ENCODE assay signal across 14 cellular contexts in the genomic region with DNA sequence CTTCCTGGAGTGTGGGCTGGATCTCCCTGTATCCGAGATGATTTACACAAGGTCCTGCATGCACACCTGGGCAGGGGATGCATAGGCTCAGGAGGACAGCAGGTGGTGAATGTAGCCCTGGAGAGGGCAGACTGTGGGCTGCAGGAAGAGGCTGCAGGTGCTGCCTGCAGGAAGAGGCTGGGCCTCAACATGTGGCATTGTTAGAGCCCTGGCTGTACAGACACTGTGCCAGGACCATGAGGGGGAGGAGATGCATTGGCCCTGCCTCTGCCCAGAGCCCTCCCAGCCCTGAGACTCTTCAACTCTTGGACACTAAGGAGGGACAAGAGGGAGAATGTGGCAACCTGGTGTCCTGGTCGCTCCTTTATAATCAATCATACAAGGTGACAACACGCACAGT.
DNase-seq lines count a peak whose midpoint lies in the region; ATAC-seq and TF ChIP-seq lines count a peak whose summit lies in the region.
"Had no signal": no experiment of that assay in that cellular context is flagged by ENCODE, and none has a peak within 500 bp of the region (broad histone marks: within the 10 kb centered on the region; RNA-seq: fewer than 3 reads in every experiment).

No MANE protein-coding gene starts in this region.

- H3K4me3 Mint-ChIP-seq in CD4-positive, alpha-beta memory T cell = peak overlapping the region in 7 of 8 donors; percentile 40 to 81 (median 59)
- H3K4me3 Mint-ChIP-seq in effector memory CD8-positive, alpha-beta T cell = peak overlapping the region in 1 of 2 donors; percentile 56
- H3K4me3 Mint-ChIP-seq: neural crest cell had no signal

- no peaks in the 10 kb centered on the region for H3K27me3 ChIP-seq in CD4-positive, alpha-beta memory T cell (ENCODE audit: insufficient read depth, low read length)
- H3K27me3 ChIP-seq in dorsolateral prefrontal cortex = no peaks in the 10 kb centered on the region
- H3K27me3 ChIP-seq: BLaER1 treated with 17β-estradiol and CSF1 and Interleukin-3, amounts not matched to agents 10 nM and 100 nM had no signal

- H3K27me3 Mint-ChIP-seq in CD4-positive, alpha-beta memory T cell = no peaks in the 10 kb centered on the region
- peaks cover 0 to 5% of the 10 kb centered on the region in 2 donors for H3K27me3 Mint-ChIP-seq in effector memory CD8-positive, alpha-beta T cell

- H3K36me3 Mint-ChIP-seq in CD4-positive, alpha-beta memory T cell = no peaks in the 10 kb centered on the region
- H3K36me3 Mint-ChIP-seq in effector memory CD8-positive, alpha-beta T cell (ENCODE audit: insufficient read depth) = no peaks in the 10 kb centered on the region

- H3K4me3 ChIP-seq in CD4-positive, alpha-beta memory T cell (ENCODE audit: low read length in 2 of 2) = no peak overlapping the region
- no peak overlapping the region for H3K4me3 ChIP-seq in dorsolateral prefrontal cortex
- H3K4me3 ChIP-seq: BLaER1 treated with 17β-estradiol and CSF1 and Interleukin-3, amounts not matched to agents 10 nM and 100 nM had no signal

- intact Hi-C loops in CD4-positive, alpha-beta memory T cell (cut with micrococcal nuclease) = no loop called here
- intact Hi-C loops in dorsolateral prefrontal cortex (cut with DNase I) = no loop called here

- ATAC-seq in GM18511 (IDR thresholded peaks at IDR 0.05; ENCODE audit: unreplicated experiment) (peak; percentile 8), GM18867 (IDR thresholded peaks at IDR 0.05; ENCODE audit: unreplicated experiment) (no peak), GM18870 (IDR thresholded peaks at IDR 0.05; ENCODE audit: unreplicated experiment) (no peak)
- ATAC-seq in effector memory CD8-positive, alpha-beta T cell (replicated peaks) = peak; percentile 14
- ATAC-seq: sciatic nerve had no signal

- no peak for DNase-seq in CD4-positive, alpha-beta memory T cell
- DNase-seq in NCI-H748 (lab: John Stamatoyannopoulos, UW; ENCODE audit: unreplicated experiment) (peak; percentile 96), dorsolateral prefrontal cortex (no peak), foreskin melanocyte (no peak)
- DNase-seq in effector memory CD8-positive, alpha-beta T cell = no peak
- DNase-seq: GDM1, NCI-H1694 treated with DMSO at 0.1 percent for 48 hours, OCI-M1 had no signal

- H3K27ac Mint-ChIP-seq in CD4-positive, alpha-beta memory T cell = peak overlapping the region; percentile 88 to 99 (median 94)
- H3K27ac Mint-ChIP-seq in effector memory CD8-positive, alpha-beta T cell = peak overlapping the region in 1 of 2 donors; percentile 11

- no peak for TF ChIP-seq CTCF in dorsolateral prefrontal cortex (IDR thresholded peaks at IDR 0.05 in 54 of 56, conservative IDR thresholded peaks at IDR 0.05 in 2 of 56; ENCODE audit: low read depth in 1 of 56, partially characterized antibody in 56 of 56)

- no peak overlapping the region for H3K27ac ChIP-seq in CD4-positive, alpha-beta memory T cell (ENCODE audit: low read depth, low read length)
- H3K27ac ChIP-seq in dorsolateral prefrontal cortex = peak overlapping the region in 1 of 59 donors; percentile 83
- H3K27ac ChIP-seq: BLaER1 treated with 17β-estradiol and CSF1 and Interleukin-3, amounts not matched to agents 10 nM and 100 nM had no signal

- peaks cover 48% of the 10 kb centered on the region for H3K4me1 ChIP-seq in CD4-positive, alpha-beta memory T cell (ENCODE audit: insufficient read depth, low read length)

- peaks cover 35 to 66% (median 56%) of the 10 kb centered on the region in 4 donors for H3K4me1 Mint-ChIP-seq in CD4-positive, alpha-beta memory T cell
- peaks cover 7 to 11% of the 10 kb centered on the region in 2 donors for H3K4me1 Mint-ChIP-seq in effector memory CD8-positive, alpha-beta T cell (ENCODE audit: low read depth in 2 of 2)

- no peaks in the 10 kb centered on the region for H3K36me3 ChIP-seq in CD4-positive, alpha-beta memory T cell (ENCODE audit: insufficient read depth, low read length)
- H3K36me3 ChIP-seq: BLaER1 treated with 17β-estradiol and CSF1 and Interleukin-3, amounts not matched to agents 10 nM and 100 nM had no signal

- POLR2A ChIA-PET in CD4-positive, alpha-beta memory T cell (lab: Charles Lee; ENCODE audit: partially characterized antibody) = interaction anchor here (1.0 to 1.8 kb wide), 2 partner anchors 41 to 180 kb away, joined by 3 to 5 read pairs; no protein-coding TSS in a partner anchor

- peaks cover 0 to 4% (median 0%) of the 10 kb centered on the region in 8 donors for H3K9me3 Mint-ChIP-seq in CD4-positive, alpha-beta memory T cell
- H3K9me3 Mint-ChIP-seq in effector memory CD8-positive, alpha-beta T cell = no peaks in the 10 kb centered on the region
- H3K9me3 Mint-ChIP-seq: neural crest cell had no signal

- H3K9me3 ChIP-seq in CD4-positive, alpha-beta memory T cell (ENCODE audit: control insufficient read depth in 1 of 2, low read length in 2 of 2) = no peaks in the 10 kb centered on the region
- H3K9me3 ChIP-seq: BLaER1 treated with 17β-estradiol and CSF1 and Interleukin-3, amounts not matched to agents 10 nM and 100 nM had no signal

- CTCF ChIA-PET in CD4-positive, alpha-beta memory T cell (lab: Charles Lee; ENCODE audit: partially characterized antibody) = interaction anchor here (0.7 kb wide), 1 partner anchor 46 kb away, joined by 3 read pairs; no protein-coding TSS in a partner anchor

Comparison
In these comparisons a context has a peak if more than half of its experiments do, and no peak if none do; other contexts are left out.
1. ATAC-seq: peak in GM18511 (single experiment) and effector memory CD8-positive, alpha-beta T cell (single experiment); none in GM18867 (single experiment) and GM18870 (single experiment).